8 cellular contexts compared by ENCODE assay signal in genomic region chr10:33143160-33143728, GRCh38.
DNase-seq lines count a peak whose midpoint lies in the region; ATAC-seq and TF ChIP-seq lines count a peak whose summit lies in the region.

No MANE protein-coding gene starts in this region.

- H3K36me3 ChIP-seq in SJSA1 (no peaks in the 10 kb centered on the region), WERI-Rb-1 (no peaks in the 10 kb centered on the region)

- H3K4me1 ChIP-seq in SJSA1 (replicated peaks) = peaks cover 36% of the 10 kb centered on the region

- H3K9me3 ChIP-seq in SJSA1 (replicated peaks) = no peaks in the 10 kb centered on the region
- no peaks in the 10 kb centered on the region for H3K9me3 ChIP-seq in WERI-Rb-1 (ENCODE audit: severe bottlenecking)

- H3K27me3 ChIP-seq in SJSA1 (replicated peaks) (no peaks in the 10 kb centered on the region), WERI-Rb-1 (ENCODE audit: insufficient read depth, low read depth, severe bottlenecking) (no peaks in the 10 kb centered on the region)

- ATAC-seq in GM18868 (IDR thresholded peaks at IDR 0.05; ENCODE audit: unreplicated experiment) = peak; percentile 88

- peaks cover 5% of the 10 kb centered on the region for H3K9me3 Mint-ChIP-seq in mesothelial cell of epicardium

- H3K4me3 ChIP-seq in SJSA1 (no peak overlapping the region), WERI-Rb-1 (ENCODE audit: low read depth, low read length) (no peak overlapping the region)

- no peak overlapping the region for H3K27ac Mint-ChIP-seq in mesothelial cell of epicardium

- DNase-seq in SJSA1 (ENCODE audit: low read depth in 1 of 2, low spot score in 2 of 2) (peak; percentile 53 to 62), brain pericyte (ENCODE audit: low read depth, low spot score) (peak; percentile 47), mesothelial cell of epicardium (ENCODE audit: low spot score in 2 of 2, unreplicated experiment in 2 of 2) (no peak), NCI-H1436 (lab: John Stamatoyannopoulos, UW) (no peak), WERI-Rb-1 (no peak), OCI-M1 (lab: John Stamatoyannopoulos, UW) (no peak)
- peak; percentile 51 for DNase-seq in stimulated activated CD4-positive, alpha-beta T cell treated with anti-CD3 and anti-CD28 coated beads, Interleukin-12 subunit alpha, Interleukin-12 subunit beta, amount 100 ng/mL, for 4 hours

- H3K4me3 Mint-ChIP-seq in mesothelial cell of epicardium = no peak overlapping the region

- no peak for TF ChIP-seq CTCF in mesothelial cell of epicardium (IDR thresholded peaks at IDR 0.05; ENCODE audit: unreplicated experiment)
- no peak for TF ChIP-seq CTCF in WERI-Rb-1 (IDR thresholded peaks at IDR 0.05; ENCODE audit: low read depth, low read length)

- no peaks in the 10 kb centered on the region for H3K27me3 Mint-ChIP-seq in mesothelial cell of epicardium (ENCODE audit: low read depth)

- H3K36me3 Mint-ChIP-seq in mesothelial cell of epicardium = no peaks in the 10 kb centered on the region

- H3K4me1 Mint-ChIP-seq in mesothelial cell of epicardium = no peaks in the 10 kb centered on the region

- no peak overlapping the region for H3K27ac ChIP-seq in SJSA1
- H3K27ac ChIP-seq in WERI-Rb-1 = no peak overlapping the region

Comparison
In these comparisons a context has a peak if more than half of its experiments do, and no peak if none do; other contexts are left out.
1. DNase-seq: peak in SJSA1 (2 of 2), brain pericyte (single experiment) and stimulated activated CD4-positive, alpha-beta T cell treated with anti-CD3 and anti-CD28 coated beads, Interleukin-12 subunit alpha, Interleukin-12 subunit beta, amount 100 ng/mL, for 4 hours (single experiment); none in mesothelial cell of epicardium (0 of 2), NCI-H1436 (single experiment), WERI-Rb-1 (single experiment) and OCI-M1 (single experiment).